In genomic region chr4:87055340-87055739, GRCh38 we compare ENCODE assay signal across 13 cellular contexts.
A peak's percentile ranks its signal among the peaks of the same experiment; 100 is the strongest.
DNase-seq lines count a peak whose midpoint lies in the region; ATAC-seq and TF ChIP-seq lines count a peak whose summit lies in the region.
"Had no signal": no experiment of that assay in that cellular context is flagged by ENCODE, and none has a peak within 500 bp of the region (broad histone marks: within the 10 kb centered on the region; RNA-seq: fewer than 3 reads in every experiment).

No MANE protein-coding gene starts in this region.

- peak overlapping the region in 57 of 59 donors; percentile 5 to 90 (median 74) for H3K27ac ChIP-seq in dorsolateral prefrontal cortex
- peak overlapping the region in 3 of 4 donors; percentile 28 to 59 (median 56) for H3K27ac ChIP-seq in upper lobe of left lung
- H3K27ac ChIP-seq: SJSA1 had no signal

- no peak for TF ChIP-seq POLR2A in upper lobe of left lung (IDR thresholded peaks at IDR 0.05)

- H3K36me3 ChIP-seq in upper lobe of left lung: peaks cover 0 to 3% (median 0%) of the 10 kb centered on the region in 4 donors

- no peak overlapping the region for H3K4me3 Mint-ChIP-seq in activated CD4-positive, alpha-beta T cell treated with anti-CD3 and anti-CD28 coated beads, Interleukin-2, amount 10 ng/mL, durations not matched to agents 24 days and 14 days
- H3K4me3 Mint-ChIP-seq in nephron: no peak overlapping the region
- H3K4me3 Mint-ChIP-seq in T-cell: no peak overlapping the region

- H3K27me3 ChIP-seq in dorsolateral prefrontal cortex (no peaks in the 10 kb centered on the region), upper lobe of left lung (no peaks in the 10 kb centered on the region)
- H3K27me3 ChIP-seq: SJSA1 had no signal

- H3K27ac Mint-ChIP-seq in activated CD4-positive, alpha-beta T cell treated with anti-CD3 and anti-CD28 coated beads, Interleukin-2, amount 10 ng/mL, durations not matched to agents 24 days and 14 days: peak overlapping the region; percentile 16
- peak overlapping the region in 2 of 3 experiments; percentile 15 to 20 for H3K27ac Mint-ChIP-seq in nephron
- H3K27ac Mint-ChIP-seq in T-cell: peak overlapping the region in 1 of 2 donors; percentile 20

- H3K9me3 ChIP-seq in upper lobe of left lung: no peaks in the 10 kb centered on the region
- H3K9me3 ChIP-seq: SJSA1 had no signal

- H3K27me3 Mint-ChIP-seq in activated CD4-positive, alpha-beta T cell treated with anti-CD3 and anti-CD28 coated beads, Interleukin-2, amount 10 ng/mL, durations not matched to agents 24 days and 14 days: no peaks in the 10 kb centered on the region
- H3K27me3 Mint-ChIP-seq in nephron (ENCODE audit: low read depth) (peaks cover 3% of the 10 kb centered on the region), T-cell (no peaks in the 10 kb centered on the region)

- CTCF ChIA-PET in T-cell (lab: Charles Lee): no interaction called here

- peaks cover 45% of the 10 kb centered on the region for H3K36me3 Mint-ChIP-seq in activated CD4-positive, alpha-beta T cell treated with anti-CD3 and anti-CD28 coated beads, Interleukin-2, amount 10 ng/mL, durations not matched to agents 24 days and 14 days (ENCODE audit: low read depth)
- peaks cover 40% of the 10 kb centered on the region for H3K36me3 Mint-ChIP-seq in nephron (ENCODE audit: low read depth)
- peaks cover 49% of the 10 kb centered on the region for H3K36me3 Mint-ChIP-seq in T-cell

- no peak for DNase-seq in activated CD4-positive, alpha-beta T cell treated with anti-CD3 and anti-CD28 coated beads, Interleukin-2, amount 10 ng/mL, durations not matched to agents 24 days and 14 days
- DNase-seq in activated CD4-positive, alpha-beta T cell treated with anti-CD3 and anti-CD28 coated beads for 1 hour: no peak
- DNase-seq in dorsolateral prefrontal cortex (no peak), upper lobe of left lung (no peak), T-cell (no peak)
- DNase-seq in stimulated activated CD4-positive, alpha-beta T cell treated with anti-CD3 and anti-CD28 coated beads, Interleukin-2, amount 100 ng/mL, for 24 hours: no peak
- DNase-seq: activated effector memory CD4-positive, alpha-beta T cell treated with anti-CD3 and anti-CD28 coated beads, Interleukin-2, amount 50 U/mL, for 16 hours; DMS79; Kasumi-1; NCI-H345 had no signal

- POLR2A ChIA-PET in T-cell (lab: Charles Lee): no interaction called here

- peaks cover 64% of the 10 kb centered on the region for H3K4me1 Mint-ChIP-seq in activated CD4-positive, alpha-beta T cell treated with anti-CD3 and anti-CD28 coated beads, Interleukin-2, amount 10 ng/mL, durations not matched to agents 24 days and 14 days
- H3K4me1 Mint-ChIP-seq in nephron (peaks cover 30% of the 10 kb centered on the region), T-cell (peaks cover 79 to 91% (median 82%) of the 10 kb centered on the region in 3 donors)

- H3K4me3 ChIP-seq in dorsolateral prefrontal cortex (peak overlapping the region in 3 of 59 donors; percentile 0 to 21 (median 1)), upper lobe of left lung (no peak overlapping the region)
- H3K4me3 ChIP-seq: SJSA1 had no signal

- peaks cover 8% of the 10 kb centered on the region for H3K9me3 Mint-ChIP-seq in activated CD4-positive, alpha-beta T cell treated with anti-CD3 and anti-CD28 coated beads, Interleukin-2, amount 10 ng/mL, durations not matched to agents 24 days and 14 days
- H3K9me3 Mint-ChIP-seq in nephron: no peaks in the 10 kb centered on the region
- peaks cover 0 to 3% (median 0%) of the 10 kb centered on the region in 3 donors for H3K9me3 Mint-ChIP-seq in T-cell

- TF ChIP-seq CTCF in dorsolateral prefrontal cortex (IDR thresholded peaks at IDR 0.05 in 54 of 56, conservative IDR thresholded peaks at IDR 0.05 in 2 of 56; ENCODE audit: low read depth in 1 of 56, partially characterized antibody in 56 of 56) (no peak), nephron (IDR thresholded peaks at IDR 0.05; ENCODE audit: unreplicated experiment in 3 of 3) (no peak), upper lobe of left lung (IDR thresholded peaks at IDR 0.05) (no peak)

- ATAC-seq in upper lobe of left lung (ENCODE audit: low FRiP score in 2 of 2) (no peak), T-cell (replicated peaks in 1 of 4) (no peak), GM21528 (IDR thresholded peaks at IDR 0.05; ENCODE audit: low FRiP score, unreplicated experiment) (no peak)

- peaks cover 59 to 84% (median 67%) of the 10 kb centered on the region in 4 donors for H3K4me1 ChIP-seq in upper lobe of left lung

- intact Hi-C loops in activated CD4-positive, alpha-beta T cell treated with anti-CD3 and anti-CD28 coated beads, Interleukin-2, amount 10 ng/mL, durations not matched to agents 24 days and 14 days (cut with micrococcal nuclease): loop anchor here (5.0 kb wide), 1 partner anchor 47 kb away; no protein-coding TSS in a partner anchor
- intact Hi-C loops in dorsolateral prefrontal cortex (cut with DNase I): no loop called here

- 34 to 38% methylated on average over 2 of the region's 2 CpGs for WGBS in upper lobe of left lung, 2 donors

- no peak for TF ChIP-seq EP300 in upper lobe of left lung (IDR thresholded peaks at IDR 0.05)
